Comparison of ENCODE assay signal across 8 cellular contexts in the genomic region with DNA sequence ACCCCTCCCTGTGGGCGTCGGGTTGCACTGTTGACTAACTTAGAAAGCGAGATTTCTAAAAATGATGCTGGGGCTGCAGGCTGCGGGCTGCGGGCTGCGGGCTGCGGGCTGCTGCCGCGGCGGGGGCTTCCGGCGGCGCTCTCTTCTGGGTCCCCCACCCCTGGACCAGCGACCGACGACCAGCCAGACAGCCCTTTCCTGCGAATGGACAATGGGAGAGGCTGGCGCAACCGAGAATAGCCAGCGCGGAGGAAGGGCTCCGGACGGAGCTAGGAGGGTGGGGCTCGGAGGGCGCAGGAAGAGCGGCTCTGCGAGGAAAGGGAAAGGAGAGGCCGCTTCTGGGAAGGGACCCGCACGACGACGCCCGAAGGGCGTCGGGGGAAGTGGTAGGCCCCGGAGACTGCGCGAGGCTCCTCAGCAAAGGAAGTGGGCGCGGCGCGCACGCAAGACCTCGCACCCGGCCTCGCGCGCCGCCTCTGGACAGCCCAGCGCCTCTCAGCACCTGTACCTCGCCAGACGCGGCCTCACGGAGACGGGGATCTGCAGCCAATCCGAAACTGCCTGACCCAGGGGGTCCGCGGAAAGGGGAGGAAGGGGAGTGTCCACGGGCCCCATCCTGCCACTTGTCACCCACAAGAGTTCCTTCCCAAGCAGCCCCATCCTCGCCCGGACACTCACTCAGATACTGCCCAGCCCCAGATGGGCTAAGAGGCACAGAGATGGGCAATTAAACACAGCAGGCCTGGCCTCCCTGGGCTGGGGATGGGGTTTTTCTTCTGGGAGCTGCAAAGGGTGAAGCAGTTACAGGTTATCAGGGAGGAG.
DNase-seq lines count a peak whose midpoint lies in the region; ATAC-seq and TF ChIP-seq lines count a peak whose summit lies in the region.

No MANE protein-coding gene starts in this region.

- ATAC-seq in CD4-positive, CD25-positive, alpha-beta regulatory T cell (ENCODE audit: low read depth in 2 of 2): peak; percentile 89 to 92
- ATAC-seq in GM19438 (IDR thresholded peaks at IDR 0.05; ENCODE audit: low read depth, unreplicated experiment): peak; percentile 60
- ATAC-seq in HG03571 (IDR thresholded peaks at IDR 0.05; ENCODE audit: unreplicated experiment): peak; percentile 56
- peak; percentile 90 for ATAC-seq in naive thymus-derived CD4-positive, alpha-beta T cell

- H3K27me3 ChIP-seq in CD4-positive, CD25-positive, alpha-beta regulatory T cell (ENCODE audit: control insufficient read depth, insufficient read depth, low read length): no peaks in the 10 kb centered on the region
- no peaks in the 10 kb centered on the region for H3K27me3 ChIP-seq in naive thymus-derived CD4-positive, alpha-beta T cell (ENCODE audit: control insufficient read depth in 2 of 2, insufficient read depth in 2 of 2, low read length in 2 of 2)

- peak overlapping the region; percentile 59 to 75 (median 67) for H3K27ac Mint-ChIP-seq in CD4-positive, CD25-positive, alpha-beta regulatory T cell
- H3K27ac Mint-ChIP-seq in activated CD4-positive, alpha-beta memory T cell treated with anti-CD3 and anti-CD28 coated beads, Interleukin-2, amount 10 ng/mL, durations not matched to agents 7 days and 5 days: peak overlapping the region; percentile 83
- peak overlapping the region in 8 of 9 donors; percentile 71 to 94 (median 86) for H3K27ac Mint-ChIP-seq in naive thymus-derived CD4-positive, alpha-beta T cell

- peak overlapping the region; percentile 14 for H3K27ac ChIP-seq in CD4-positive, CD25-positive, alpha-beta regulatory T cell (ENCODE audit: insufficient read depth, low read length, poor library complexity, severe bottlenecking)
- peak overlapping the region; percentile 51 for H3K27ac ChIP-seq in naive thymus-derived CD4-positive, alpha-beta T cell (ENCODE audit: low read depth, low read length)

- H3K9me3 ChIP-seq in CD4-positive, CD25-positive, alpha-beta regulatory T cell (ENCODE audit: control insufficient read depth in 2 of 2, low read length in 2 of 2): no peaks in the 10 kb centered on the region
- no peaks in the 10 kb centered on the region for H3K9me3 ChIP-seq in naive thymus-derived CD4-positive, alpha-beta T cell (ENCODE audit: control insufficient read depth in 2 of 3, low read length in 3 of 3)

- H3K27me3 Mint-ChIP-seq in CD4-positive, CD25-positive, alpha-beta regulatory T cell: peaks cover 16% of the 10 kb centered on the region
- peaks cover 68% of the 10 kb centered on the region for H3K27me3 Mint-ChIP-seq in activated CD4-positive, alpha-beta memory T cell treated with anti-CD3 and anti-CD28 coated beads, Interleukin-2, amount 10 ng/mL, durations not matched to agents 7 days and 5 days
- H3K27me3 Mint-ChIP-seq in naive thymus-derived CD4-positive, alpha-beta T cell: peaks cover 0 to 44% (median 0%) of the 10 kb centered on the region in 5 donors

- CTCF ChIA-PET in activated CD4-positive, alpha-beta memory T cell treated with anti-CD3 and anti-CD28 coated beads, Interleukin-2, amount 10 ng/mL, durations not matched to agents 7 days and 5 days (lab: Charles Lee): interaction anchor here (0.9 to 1.5 kb wide), 5 partner anchors 13 to 146 kb away, joined by 3 read pairs; no protein-coding TSS in a partner anchor
- CTCF ChIA-PET in naive thymus-derived CD4-positive, alpha-beta T cell (lab: Charles Lee): interaction anchor here (1.3 to 1.4 kb wide), 2 partner anchors 147 kb away, joined by 3 to 4 read pairs; no protein-coding TSS in a partner anchor

- no peaks in the 10 kb centered on the region for H3K36me3 ChIP-seq in CD4-positive, CD25-positive, alpha-beta regulatory T cell (ENCODE audit: control insufficient read depth, insufficient read depth, low read length)
- no peaks in the 10 kb centered on the region for H3K36me3 ChIP-seq in naive thymus-derived CD4-positive, alpha-beta T cell (ENCODE audit: control insufficient read depth in 2 of 3, insufficient read depth in 3 of 3, low read length in 3 of 3)

- peak overlapping the region; percentile 60 to 80 (median 74) for H3K4me3 Mint-ChIP-seq in CD4-positive, CD25-positive, alpha-beta regulatory T cell
- peak overlapping the region; percentile 60 for H3K4me3 Mint-ChIP-seq in activated CD4-positive, alpha-beta memory T cell treated with anti-CD3 and anti-CD28 coated beads, Interleukin-2, amount 10 ng/mL, durations not matched to agents 7 days and 5 days
- H3K4me3 Mint-ChIP-seq in naive thymus-derived CD4-positive, alpha-beta T cell: peak overlapping the region; percentile 70 to 85 (median 80)

- peaks cover 16% of the 10 kb centered on the region for H3K4me1 ChIP-seq in CD4-positive, CD25-positive, alpha-beta regulatory T cell (ENCODE audit: control insufficient read depth, insufficient read depth, low read length, poor library complexity, severe bottlenecking)
- peaks cover 12 to 23% of the 10 kb centered on the region in 2 donors for H3K4me1 ChIP-seq in naive thymus-derived CD4-positive, alpha-beta T cell (ENCODE audit: control insufficient read depth in 2 of 2, insufficient read depth in 2 of 2, low read length in 2 of 2)

- peaks cover 8 to 32% (median 9%) of the 10 kb centered on the region in 4 donors for H3K4me1 Mint-ChIP-seq in CD4-positive, CD25-positive, alpha-beta regulatory T cell
- peaks cover 41% of the 10 kb centered on the region for H3K4me1 Mint-ChIP-seq in activated CD4-positive, alpha-beta memory T cell treated with anti-CD3 and anti-CD28 coated beads, Interleukin-2, amount 10 ng/mL, durations not matched to agents 7 days and 5 days
- H3K4me1 Mint-ChIP-seq in naive thymus-derived CD4-positive, alpha-beta T cell: peaks cover 20 to 61% (median 33%) of the 10 kb centered on the region in 7 donors

- TF ChIP-seq CTCF in epithelial cell of esophagus (IDR thresholded peaks at IDR 0.05; ENCODE audit: insufficient read depth, low read depth, low read length, missing control alignments): peak; percentile 11

- DNase-seq in CD4-positive, CD25-positive, alpha-beta regulatory T cell: peak; percentile 5 to 90 (median 49)
- DNase-seq in activated CD4-positive, alpha-beta memory T cell treated with anti-CD3 and anti-CD28 coated beads, Interleukin-2, amount 10 ng/mL, durations not matched to agents 7 days and 5 days: peak; percentile 84
- DNase-seq in epithelial cell of esophagus (ENCODE audit: low read depth): peak; percentile 42
- peak; percentile 42 to 83 (median 66) for DNase-seq in naive thymus-derived CD4-positive, alpha-beta T cell
- peak; percentile 76 for DNase-seq in stimulated activated naive CD4-positive, alpha-beta T cell treated with Interleukin-2 at 50 U/mL for 16 hours (lab: John Stamatoyannopoulos, UW)
- no peak for DNase-seq in SHP77 treated with DMSO at 0.1 percent for 48 hours (lab: John Stamatoyannopoulos, UW)

- intact Hi-C loops in naive thymus-derived CD4-positive, alpha-beta T cell (cut with micrococcal nuclease): loop anchor here (1.0 to 10.0 kb wide), 14 partner anchors 17 to 377 kb away; a partner anchor contains a TSS

- no peaks in the 10 kb centered on the region for H3K36me3 Mint-ChIP-seq in CD4-positive, CD25-positive, alpha-beta regulatory T cell
- peaks cover 18% of the 10 kb centered on the region for H3K36me3 Mint-ChIP-seq in activated CD4-positive, alpha-beta memory T cell treated with anti-CD3 and anti-CD28 coated beads, Interleukin-2, amount 10 ng/mL, durations not matched to agents 7 days and 5 days (ENCODE audit: low read depth)
- H3K36me3 Mint-ChIP-seq in naive thymus-derived CD4-positive, alpha-beta T cell: peaks cover 0 to 16% (median 0%) of the 10 kb centered on the region in 5 donors

- POLR2A ChIA-PET in activated CD4-positive, alpha-beta memory T cell treated with anti-CD3 and anti-CD28 coated beads, Interleukin-2, amount 10 ng/mL, durations not matched to agents 7 days and 5 days (lab: Charles Lee): interaction anchor here (1.1 to 2.4 kb wide), 10 partner anchors 12 to 233 kb away, joined by 3 to 12 read pairs (median 4); a partner anchor contains a TSS
- POLR2A ChIA-PET in naive thymus-derived CD4-positive, alpha-beta T cell (lab: Charles Lee): interaction anchor here (0.6 to 1.0 kb wide), 3 partner anchors 141 to 378 kb away, joined by 3 to 4 read pairs (median 3); a partner anchor contains a TSS

- H3K9me3 Mint-ChIP-seq in CD4-positive, CD25-positive, alpha-beta regulatory T cell: no peaks in the 10 kb centered on the region
- H3K9me3 Mint-ChIP-seq in activated CD4-positive, alpha-beta memory T cell treated with anti-CD3 and anti-CD28 coated beads, Interleukin-2, amount 10 ng/mL, durations not matched to agents 7 days and 5 days: no peaks in the 10 kb centered on the region
- H3K9me3 Mint-ChIP-seq in naive thymus-derived CD4-positive, alpha-beta T cell: no peaks in the 10 kb centered on the region

- no peak overlapping the region for H3K4me3 ChIP-seq in CD4-positive, CD25-positive, alpha-beta regulatory T cell (ENCODE audit: low read depth, low read length)
- peak overlapping the region; percentile 22 for H3K4me3 ChIP-seq in epithelial cell of esophagus (ENCODE audit: low read length)
- H3K4me3 ChIP-seq in naive thymus-derived CD4-positive, alpha-beta T cell (ENCODE audit: low read length): peak overlapping the region; percentile 49
